Comparison of ENCODE assay signal across 17 cellular contexts in genomic region chr2:240797500-240797895, GRCh38.
"Had no signal": no experiment of that assay in that cellular context is flagged by ENCODE, and none has a peak within 500 bp of the region (broad histone marks: within the 10 kb centered on the region; RNA-seq: fewer than 3 reads in every experiment).

No MANE protein-coding gene starts in this region.

- H3K79me2 ChIP-seq: hepatocyte had no signal

- ATAC-seq: activated CD4-positive, CD25-positive, alpha-beta regulatory T cell treated with anti-CD3 and anti-CD28 coated beads, Interleukin-2, amount 50 U/mL, for 24 hours; activated CD8-positive, alpha-beta memory T cell treated with anti-CD3 and anti-CD28 coated beads, Interleukin-2, amount 10 ng/mL, durations not matched to agents 7 days and 5 days; effector memory CD8-positive, alpha-beta T cell; gastroesophageal sphincter; right cardiac atrium; stimulated activated memory B cell treated with anti-CD40 and anti-IgM and Interleukin-4, amounts not matched to agents 10 μg/mL and 1 μg/mL and 100 μg/mL, for 72 hours had no signal

- DNase-seq: activated CD4-positive, alpha-beta T cell treated with anti-CD3 and anti-CD28 coated beads, Interleukin-2, amount 50 U/mL, for 4 hours; activated CD8-positive, alpha-beta memory T cell treated with anti-CD3 and anti-CD28 coated beads, Interleukin-2, amount 10 ng/mL, durations not matched to agents 7 days and 5 days; activated naive CD4-positive, alpha-beta T cell; cortex of kidney; effector memory CD8-positive, alpha-beta T cell; stimulated activated CD4-positive, alpha-beta T cell treated with anti-CD3 and anti-CD28 coated beads, Interleukin-1b, Interleukin-23, amount 100 ng/mL, for 48 hours; T-helper 2 cell; trophoblast cell had no signal

- H3K4me3 Mint-ChIP-seq: activated CD8-positive, alpha-beta memory T cell treated with anti-CD3 and anti-CD28 coated beads, Interleukin-2, amount 10 ng/mL, durations not matched to agents 7 days and 5 days; activated T-helper 1 cell treated with anti-CD3 and anti-CD28 coated beads, Interleukin-12 subunit alpha, Interleukin-12 subunit beta, Interleukin-2, Interleukin-4 antibody, amounts not matched to agents 30 ng/mL and 10 ng/mL and 1 ng/mL, durations not matched to agents 14 hours and 24 hours and 36 hours; effector memory CD8-positive, alpha-beta T cell; memory B cell; stimulated activated memory B cell treated with anti-CD40 and anti-IgM and Interleukin-4, amounts not matched to agents 10 μg/mL and 1 μg/mL and 100 μg/mL, for 72 hours had no signal

- H2AFZ ChIP-seq: hepatocyte had no signal

- H3K4me2 ChIP-seq: hepatocyte had no signal

- H3K9me3 Mint-ChIP-seq: activated T-helper 1 cell treated with anti-CD3 and anti-CD28 coated beads, Interleukin-12 subunit alpha, Interleukin-12 subunit beta, Interleukin-2, Interleukin-4 antibody, amounts not matched to agents 30 ng/mL and 10 ng/mL and 1 ng/mL, durations not matched to agents 14 hours and 24 hours and 36 hours; effector memory CD8-positive, alpha-beta T cell had no signal

- H3K4me3 ChIP-seq: cardiac muscle cell, gastroesophageal sphincter, hepatocyte had no signal

- H3K4me1 Mint-ChIP-seq: activated CD8-positive, alpha-beta memory T cell treated with anti-CD3 and anti-CD28 coated beads, Interleukin-2, amount 10 ng/mL, durations not matched to agents 7 days and 5 days; memory B cell; stimulated activated memory B cell treated with anti-CD40 and anti-IgM and Interleukin-4, amounts not matched to agents 10 μg/mL and 1 μg/mL and 100 μg/mL, for 72 hours had no signal

- H3K36me3 Mint-ChIP-seq: activated CD8-positive, alpha-beta memory T cell treated with anti-CD3 and anti-CD28 coated beads, Interleukin-2, amount 10 ng/mL, durations not matched to agents 7 days and 5 days; memory B cell; stimulated activated memory B cell treated with anti-CD40 and anti-IgM and Interleukin-4, amounts not matched to agents 10 μg/mL and 1 μg/mL and 100 μg/mL, for 72 hours had no signal

- H3K27me3 ChIP-seq: cardiac muscle cell, hepatocyte had no signal

- H3K36me3 ChIP-seq: cardiac muscle cell, gastroesophageal sphincter had no signal

- H3K27ac ChIP-seq: cardiac muscle cell, epithelial cell of prostate, gastroesophageal sphincter, hepatocyte had no signal

- H3K9me3 ChIP-seq: gastroesophageal sphincter had no signal

- H3K27ac Mint-ChIP-seq: activated CD8-positive, alpha-beta memory T cell treated with anti-CD3 and anti-CD28 coated beads, Interleukin-2, amount 10 ng/mL, durations not matched to agents 7 days and 5 days; activated T-helper 1 cell treated with anti-CD3 and anti-CD28 coated beads, Interleukin-12 subunit alpha, Interleukin-12 subunit beta, Interleukin-2, Interleukin-4 antibody, amounts not matched to agents 30 ng/mL and 10 ng/mL and 1 ng/mL, durations not matched to agents 14 hours and 24 hours and 36 hours; effector memory CD8-positive, alpha-beta T cell; memory B cell; stimulated activated memory B cell treated with anti-CD40 and anti-IgM and Interleukin-4, amounts not matched to agents 10 μg/mL and 1 μg/mL and 100 μg/mL, for 72 hours had no signal
